Comparison of ENCODE assay signal across 9 cellular contexts in the genomic region with DNA sequence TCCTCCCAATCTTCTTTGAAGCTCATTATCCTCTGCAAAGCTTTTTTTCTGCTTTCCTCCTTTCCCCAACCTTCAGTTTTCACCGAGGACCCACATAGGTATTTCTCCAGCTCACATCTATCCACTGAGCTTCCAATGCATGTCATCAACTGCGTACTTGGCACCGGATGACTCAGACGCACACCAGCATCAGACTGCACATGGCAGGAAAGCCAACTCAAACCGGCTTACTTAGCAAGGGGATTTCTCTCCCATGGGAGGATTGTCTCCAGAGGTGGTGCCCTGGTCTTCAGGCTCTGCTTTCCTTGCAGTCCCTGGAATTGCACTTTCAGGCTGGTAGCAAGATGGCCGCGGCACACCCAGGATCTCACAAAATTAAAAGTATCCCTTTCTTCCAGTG. TPM values are rescaled to one million over a fixed set of nuclear protein-coding genes. Genes with fewer than 3 reads are reported as not detected.
DNase-seq lines count a peak whose midpoint lies in the region; ATAC-seq and TF ChIP-seq lines count a peak whose summit lies in the region.
"Had no signal": no experiment of that assay in that cellular context is flagged by ENCODE, and none has a peak within 500 bp of the region (broad histone marks: within the 10 kb centered on the region; RNA-seq: fewer than 3 reads in every experiment).

No MANE protein-coding gene starts in this region.

- peaks cover 4% of the 10 kb centered on the region for H3K79me2 ChIP-seq in mesendoderm (ENCODE audit: control insufficient read depth, insufficient read depth, low read length)

- peaks cover 5% of the 10 kb centered on the region for H3K79me1 ChIP-seq in mesendoderm (ENCODE audit: low read length)

- peaks cover 23% of the 10 kb centered on the region for H3K4me1 Mint-ChIP-seq in MCF 10A (ENCODE audit: insufficient read depth, unreplicated experiment)

- ATAC-seq in heart left ventricle (no peak), GM21390 (IDR thresholded peaks at IDR 0.05; ENCODE audit: unreplicated experiment) (no peak)

- H2BK15ac ChIP-seq in mesendoderm (replicated peaks; ENCODE audit: low read depth) = no peak overlapping the region

- DNase-seq in heart left ventricle = peak in 1 of 5 donors; percentile 45
- DNase-seq in cardiac septum (ENCODE audit: low spot score) = no peak
- DNase-seq in MCF 10A (ENCODE audit: unreplicated experiment) = no peak
- DNase-seq in mesendoderm = no peak
- DNase-seq in uterus = peak in 1 of 2 donors; percentile 40
- DNase-seq in NCI-H748 (lab: John Stamatoyannopoulos, UW; ENCODE audit: unreplicated experiment) = no peak
- no peak for DNase-seq in NCI-H2196 treated with DMSO at 0.1 percent for 48 hours (lab: John Stamatoyannopoulos, UW; ENCODE audit: unreplicated experiment)
- DNase-seq: T1000 had no signal

- H3K18ac ChIP-seq in mesendoderm (ENCODE audit: low read length) = peak overlapping the region; percentile 52

- H3K36me3 ChIP-seq in heart left ventricle = peaks cover 0 to 5% (median 0%) of the 10 kb centered on the region in 9 donors
- no peaks in the 10 kb centered on the region for H3K36me3 ChIP-seq in mesendoderm (ENCODE audit: control insufficient read depth, insufficient read depth, low read length)
- no peaks in the 10 kb centered on the region for H3K36me3 ChIP-seq in uterus

- H3K27ac Mint-ChIP-seq in MCF 10A (ENCODE audit: low read depth, unreplicated experiment) = no peak overlapping the region

- TF ChIP-seq POLR2A in heart left ventricle (IDR thresholded peaks at IDR 0.05) = no peak
- no peak for TF ChIP-seq POLR2A in uterus (IDR thresholded peaks at IDR 0.05)

- peak overlapping the region; percentile 54 for H3K23ac ChIP-seq in mesendoderm (ENCODE audit: low read length)

- H2AK5ac ChIP-seq in mesendoderm (ENCODE audit: low read length) = peak overlapping the region; percentile 1

- H3K4me3 ChIP-seq in heart left ventricle = peak overlapping the region in 10 of 12 donors; percentile 42 to 97 (median 82)
- H3K4me3 ChIP-seq in mesendoderm (ENCODE audit: low read length) = no peak overlapping the region
- no peak overlapping the region for H3K4me3 ChIP-seq in uterus

- peaks cover 6% of the 10 kb centered on the region for H3K36me3 Mint-ChIP-seq in MCF 10A (ENCODE audit: insufficient read depth, unreplicated experiment)

- H3K27ac ChIP-seq in heart left ventricle = peak overlapping the region; percentile 91 to 98 (median 96)
- H3K27ac ChIP-seq in mesendoderm (ENCODE audit: low read depth, low read length) = peak overlapping the region; percentile 82
- H3K27ac ChIP-seq in uterus = peak overlapping the region; percentile 90 to 96

- H2BK5ac ChIP-seq in mesendoderm (ENCODE audit: low read length) = peak overlapping the region; percentile 33

- H3K9ac ChIP-seq in mesendoderm (ENCODE audit: low read length) = no peak overlapping the region

- H3K56ac ChIP-seq in mesendoderm (ENCODE audit: low read length) = peak overlapping the region; percentile 69

- WGBS in heart left ventricle, 4 donors = 43 to 59% (median 53%) methylated on average over 7 of the region's 7 CpGs
- no CpG with 5 or more reads among the region's 7 CpGs for WGBS in mesendoderm (ENCODE audit: extremely low coverage, insufficient coverage, low lambda C conversion rate)

- BruUV-seq in MCF 10A (replicated peaks; lab: Mats Ljungman, UMichigan) = no TSS peak

- peaks cover 6 to 46% (median 36%) of the 10 kb centered on the region in 12 donors for H3K4me1 ChIP-seq in heart left ventricle
- peaks cover 14% of the 10 kb centered on the region for H3K4me1 ChIP-seq in mesendoderm (ENCODE audit: control insufficient read depth, low read depth, low read length)
- peaks cover 8 to 10% of the 10 kb centered on the region in 2 donors for H3K4me1 ChIP-seq in uterus

- H3K4me2 ChIP-seq in mesendoderm (ENCODE audit: low read length) = no peak overlapping the region

- no peak overlapping the region for H4K5ac ChIP-seq in mesendoderm (ENCODE audit: low read length)

- no peak overlapping the region for H4K8ac ChIP-seq in mesendoderm (ENCODE audit: low read depth, low read length)

- TF ChIP-seq CTCF in heart left ventricle (IDR thresholded peaks at IDR 0.05) (no peak), MCF 10A (IDR thresholded peaks at IDR 0.05; ENCODE audit: unreplicated experiment) (no peak), uterus (IDR thresholded peaks at IDR 0.05) (no peak)

- intact Hi-C loops in heart left ventricle (cut with DNase I) = loop anchor here in 8 of 10 donors (5.0 to 10.0 kb wide), 3 partner anchors 67 to 450 kb away; a partner anchor contains a TSS
- intact Hi-C loops in cardiac septum (cut with DNase I) = no loop called here
- intact Hi-C loops in MCF 10A (cut with micrococcal nuclease) = loop anchor here (5.0 to 10.0 kb wide), 2 partner anchors 67 to 180 kb away; no protein-coding TSS in a partner anchor
- intact Hi-C loops in uterus (cut with DNase I; ENCODE audit: low total_unique reads) = no loop called here

- CTCF ChIA-PET in MCF 10A (lab: Yijun Ruan, JAX) = no interaction called here

- no peaks in the 10 kb centered on the region for H3K27me3 Mint-ChIP-seq in MCF 10A (ENCODE audit: insufficient read depth, unreplicated experiment)

- H3K9me3 ChIP-seq in heart left ventricle (no peaks in the 10 kb centered on the region), uterus (no peaks in the 10 kb centered on the region)

- no peak overlapping the region for H2BK120ac ChIP-seq in mesendoderm (ENCODE audit: low read depth, low read length)

- peak overlapping the region; percentile 70 for H3K4me3 Mint-ChIP-seq in MCF 10A (ENCODE audit: unreplicated experiment)

- H3K4ac ChIP-seq in mesendoderm (ENCODE audit: low read depth, low read length) = peak overlapping the region; percentile 38

- H3K27me3 ChIP-seq in heart left ventricle (no peaks in the 10 kb centered on the region), mesendoderm (ENCODE audit: insufficient read depth, low read length, poor library complexity) (no peaks in the 10 kb centered on the region), uterus (no peaks in the 10 kb centered on the region)

- H3K9me3 Mint-ChIP-seq in MCF 10A (ENCODE audit: unreplicated experiment) = no peaks in the 10 kb centered on the region

- POLR2A ChIA-PET in MCF 10A (lab: Yijun Ruan, JAX) = interaction anchor here (0.7 kb wide), 1 partner anchor 14 kb away, joined by 3 read pairs; no protein-coding TSS in a partner anchor

RNA-seq across cellular contexts. Expression of a gene that starts 1.7 kb away (rescaled TPM):
- total RNA-seq in heart left ventricle = 100 to 1,000 TPM in 3 of 9 donors, 10 to 100 TPM in 6; 47.5 to 108 (median 84.2) TPM
- 10 to 100 TPM; 33.6 to 65.8 TPM for polyA plus RNA-seq in heart left ventricle
- 63.1 TPM for total RNA-seq in cardiac septum
- 27.6 and 30.3 TPM in 2 replicates for total RNA-seq in MCF 10A (2022)
- 15.0 TPM for polyA plus RNA-seq in mesendoderm (2013, experiment 1 of 2)
- polyA plus RNA-seq in mesendoderm (2013, experiment 2 of 2) = 16.2 TPM
- 10 to 100 TPM; 45.0 to 53.7 (median 48.8) TPM for total RNA-seq in uterus

Comparison
In these comparisons a context has a peak if more than half of its experiments do, and no peak if none do; other contexts are left out.
1. intact Hi-C loops: an anchor here in heart left ventricle (5.0 to 10.0 kb wide) and MCF 10A (5.0 to 10.0 kb wide); none called in cardiac septum and uterus.
2. H3K4me3 ChIP-seq: peak in heart left ventricle (10 of 12); none in mesendoderm (single experiment) and uterus (0 of 2).
3. Peak in every context shown above with its lines, with median percentiles within 50 percentile points of each other: H3K27ac ChIP-seq.